ENCODE assay signal across 1 cellular context in genomic region chr19:18840288-18841260, GRCh38.
TF ChIP-seq lines count a peak whose summit lies in the region.

No MANE protein-coding gene starts in this region.

TF ChIP-seq in SK-N-SH, 30 proteins besides CTCF, POLR2A, EP300 and RAD21 (continued from another document):
- TF ChIP-seq CHD2 (IDR thresholded peaks at IDR 0.05; ENCODE audit: low read length, partially characterized antibody) (no peak), FOXM1 (IDR thresholded peaks at IDR 0.05; ENCODE audit: low read depth) (no peak)
